Comparison of ENCODE assay signal across 10 cellular contexts in the genomic region with DNA sequence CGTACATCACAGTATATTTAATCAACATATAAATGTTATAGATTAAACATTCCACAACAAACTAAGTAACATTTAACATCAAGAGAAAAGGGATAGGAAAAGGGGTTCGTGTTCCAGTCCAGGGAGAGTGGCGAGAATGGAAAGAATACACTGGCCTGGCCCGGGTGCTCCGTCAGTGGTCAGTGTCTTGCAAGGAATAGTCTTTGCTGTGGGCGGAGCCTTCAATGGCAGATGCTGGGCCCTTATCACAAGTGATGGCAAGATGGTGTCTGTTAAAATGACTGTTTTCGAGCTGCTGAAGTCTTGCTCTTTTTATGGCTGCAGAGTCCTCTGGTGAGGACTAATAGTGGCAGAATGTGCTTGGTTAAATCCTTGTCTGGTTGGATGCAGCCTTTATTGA.
"Had no signal": no experiment of that assay in that cellular context is flagged by ENCODE, and none has a peak within 500 bp of the region (broad histone marks: within the 10 kb centered on the region; RNA-seq: fewer than 3 reads in every experiment).

No MANE protein-coding gene starts in this region.

- H3K4me3 Mint-ChIP-seq: GM23338, H9, HFFc6 had no signal

- H3K9me3 ChIP-seq: HAP-1 had no signal

- H3K27ac ChIP-seq: GM23248 had no signal

- H3K4me1 Mint-ChIP-seq: GM23338 had no signal

- H3K4me1 ChIP-seq: HAP-1 had no signal

- H3K36me3 ChIP-seq: HAP-1 had no signal

- DNase-seq: GM23248, GOT3, H9, HCEC 1CT, HFFc6 had no signal

- H3K27ac Mint-ChIP-seq: GM23338, HFFc6 had no signal

- ATAC-seq: HCT116 had no signal

- H3K4me3 ChIP-seq: GM23248, GM23338, HAP-1 had no signal

- H3K9me3 Mint-ChIP-seq: GM23338, H9, HFFc6 had no signal

- H3K9ac ChIP-seq: GM23248 had no signal

- FAIRE-seq: H1, H54 had no signal
